ENCODE assay signal across 1 cellular context in the genomic region with DNA sequence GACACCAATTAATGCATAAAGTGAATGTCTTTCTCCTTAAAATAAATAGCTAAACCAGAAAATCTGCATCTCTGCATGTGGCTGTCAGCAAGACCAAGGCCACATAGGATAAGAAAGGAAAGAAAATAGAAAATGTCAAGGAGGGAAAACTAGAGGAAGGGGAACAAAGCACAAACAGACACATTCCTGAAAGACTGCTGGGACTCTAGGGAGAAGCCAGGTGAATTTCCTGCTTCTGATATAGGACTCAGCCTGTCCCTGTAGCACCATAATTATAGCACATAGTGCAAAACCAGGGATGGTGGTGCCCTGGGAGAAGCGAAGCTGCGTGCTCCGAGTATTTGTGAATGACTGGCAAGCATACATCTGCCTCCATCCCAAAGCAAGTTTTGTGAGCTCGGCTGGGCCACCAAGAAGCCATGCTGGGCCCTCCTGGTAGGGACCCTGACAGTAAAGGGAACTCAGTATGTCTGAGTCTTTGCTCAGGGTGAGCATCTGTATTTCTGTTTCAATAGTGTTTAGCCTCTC.
TF ChIP-seq lines count a peak whose summit lies in the region.

No MANE protein-coding gene starts in this region.

TF ChIP-seq in HCT116, 20 proteins besides CTCF, POLR2A, EP300 and RAD21:
- TF ChIP-seq EZH2 (IDR thresholded peaks at IDR 0.05) (no peak), SP1 (IDR thresholded peaks at IDR 0.05; ENCODE audit: low read depth) (no peak), ZNF274 (IDR thresholded peaks at IDR 0.05; ENCODE audit: low read depth, low read length) (no peak), SIN3A (IDR thresholded peaks at IDR 0.05; ENCODE audit: low read depth) (no peak), FOSL1 (IDR thresholded peaks at IDR 0.05; ENCODE audit: low read depth) (no peak), CEBPB (IDR thresholded peaks at IDR 0.05; ENCODE audit: low read depth) (no peak), ZFX (IDR thresholded peaks at IDR 0.05) (no peak), TCF7L2 (IDR thresholded peaks at IDR 0.05; ENCODE audit: borderline replicate concordance, extremely low read depth, insufficient read depth, insufficient read length) (no peak), JUND (IDR thresholded peaks at IDR 0.05) (no peak), EGR1 (IDR thresholded peaks at IDR 0.05; ENCODE audit: low read depth) (no peak), EZH2phosphoT487 (IDR thresholded peaks at IDR 0.05; ENCODE audit: borderline replicate concordance) (no peak), YY1 (IDR thresholded peaks at IDR 0.05; ENCODE audit: extremely low read depth, insufficient replicate concordance, low read depth, low read length) (no peak), POLR2AphosphoS5 (IDR thresholded peaks at IDR 0.05; ENCODE audit: low read depth, low read length) (no peak), SRF (IDR thresholded peaks at IDR 0.05; ENCODE audit: low read depth) (no peak)
- TF ChIP-seq, protein P1, sequence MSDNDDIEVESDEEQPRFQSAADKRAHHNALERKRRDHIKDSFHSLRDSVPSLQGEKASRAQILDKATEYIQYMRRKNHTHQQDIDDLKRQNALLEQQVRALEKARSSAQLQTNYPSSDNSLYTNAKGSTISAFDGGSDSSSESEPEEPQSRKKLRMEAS (IDR thresholded peaks at IDR 0.05) = no peak
- TF ChIP-seq, protein P2, sequence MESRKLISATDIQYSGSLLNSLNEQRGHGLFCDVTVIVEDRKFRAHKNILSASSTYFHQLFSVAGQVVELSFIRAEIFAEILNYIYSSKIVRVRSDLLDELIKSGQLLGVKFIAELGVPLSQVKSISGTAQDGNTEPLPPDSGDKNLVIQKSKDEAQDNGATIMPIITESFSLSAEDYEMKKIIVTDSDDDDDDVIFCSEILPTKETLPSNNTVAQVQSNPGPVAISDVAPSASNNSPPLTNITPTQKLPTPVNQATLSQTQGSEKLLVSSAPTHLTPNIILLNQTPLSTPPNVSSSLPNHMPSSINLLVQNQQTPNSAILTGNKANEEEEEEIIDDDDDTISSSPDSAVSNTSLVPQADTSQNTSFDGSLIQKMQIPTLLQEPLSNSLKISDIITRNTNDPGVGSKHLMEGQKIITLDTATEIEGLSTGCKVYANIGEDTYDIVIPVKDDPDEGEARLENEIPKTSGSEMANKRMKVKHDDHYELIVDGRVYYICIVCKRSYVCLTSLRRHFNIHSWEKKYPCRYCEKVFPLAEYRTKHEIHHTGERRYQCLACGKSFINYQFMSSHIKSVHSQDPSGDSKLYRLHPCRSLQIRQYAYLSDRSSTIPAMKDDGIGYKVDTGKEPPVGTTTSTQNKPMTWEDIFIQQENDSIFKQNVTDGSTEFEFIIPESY (IDR thresholded peaks at IDR 0.05; ENCODE audit: extremely low read depth, insufficient replicate concordance, low read length) = no peak
- TF ChIP-seq, protein P3, sequence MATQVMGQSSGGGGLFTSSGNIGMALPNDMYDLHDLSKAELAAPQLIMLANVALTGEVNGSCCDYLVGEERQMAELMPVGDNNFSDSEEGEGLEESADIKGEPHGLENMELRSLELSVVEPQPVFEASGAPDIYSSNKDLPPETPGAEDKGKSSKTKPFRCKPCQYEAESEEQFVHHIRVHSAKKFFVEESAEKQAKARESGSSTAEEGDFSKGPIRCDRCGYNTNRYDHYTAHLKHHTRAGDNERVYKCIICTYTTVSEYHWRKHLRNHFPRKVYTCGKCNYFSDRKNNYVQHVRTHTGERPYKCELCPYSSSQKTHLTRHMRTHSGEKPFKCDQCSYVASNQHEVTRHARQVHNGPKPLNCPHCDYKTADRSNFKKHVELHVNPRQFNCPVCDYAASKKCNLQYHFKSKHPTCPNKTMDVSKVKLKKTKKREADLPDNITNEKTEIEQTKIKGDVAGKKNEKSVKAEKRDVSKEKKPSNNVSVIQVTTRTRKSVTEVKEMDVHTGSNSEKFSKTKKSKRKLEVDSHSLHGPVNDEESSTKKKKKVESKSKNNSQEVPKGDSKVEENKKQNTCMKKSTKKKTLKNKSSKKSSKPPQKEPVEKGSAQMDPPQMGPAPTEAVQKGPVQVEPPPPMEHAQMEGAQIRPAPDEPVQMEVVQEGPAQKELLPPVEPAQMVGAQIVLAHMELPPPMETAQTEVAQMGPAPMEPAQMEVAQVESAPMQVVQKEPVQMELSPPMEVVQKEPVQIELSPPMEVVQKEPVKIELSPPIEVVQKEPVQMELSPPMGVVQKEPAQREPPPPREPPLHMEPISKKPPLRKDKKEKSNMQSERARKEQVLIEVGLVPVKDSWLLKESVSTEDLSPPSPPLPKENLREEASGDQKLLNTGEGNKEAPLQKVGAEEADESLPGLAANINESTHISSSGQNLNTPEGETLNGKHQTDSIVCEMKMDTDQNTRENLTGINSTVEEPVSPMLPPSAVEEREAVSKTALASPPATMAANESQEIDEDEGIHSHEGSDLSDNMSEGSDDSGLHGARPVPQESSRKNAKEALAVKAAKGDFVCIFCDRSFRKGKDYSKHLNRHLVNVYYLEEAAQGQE (IDR thresholded peaks at IDR 0.05; ENCODE audit: low read depth) = no peak
